In genomic region chr7:99791667-99792356, GRCh38 we compare ENCODE assay signal across 30 cellular contexts. TPM values are rescaled to one million over a fixed set of nuclear protein-coding genes. Genes with fewer than 3 reads are reported as not detected.
DNase-seq lines count a peak whose midpoint lies in the region; ATAC-seq, FAIRE-seq and TF ChIP-seq lines count a peak whose summit lies in the region.
"Had no signal": no experiment of that assay in that cellular context is flagged by ENCODE, and none has a peak within 500 bp of the region (broad histone marks: within the 10 kb centered on the region; RNA-seq: fewer than 3 reads in every experiment).

No MANE protein-coding gene starts in this region.

- TF ChIP-seq CTCF in bronchial epithelial cell (IDR thresholded peaks at IDR 0.05; ENCODE audit: insufficient read depth, low read length, severe bottlenecking) (no peak), tibial nerve (IDR thresholded peaks at IDR 0.05) (no peak)

- no peak for TF ChIP-seq EP300 in tibial nerve (IDR thresholded peaks at IDR 0.05)

- intact Hi-C loops in left colon (cut with DNase I, micrococcal nuclease), result no loop called here

- DNase-seq in HK-2 (ENCODE audit: unreplicated experiment) (peak; percentile 16), bronchial epithelial cell (ENCODE audit: low read depth) (peak; percentile 15), left colon (no peak), small intestine (peak; percentile 88), tibial nerve (ENCODE audit: low spot score in 2 of 2) (no peak), NCI-H1092 treated with DMSO at 0.1 percent for 48 hours (lab: John Stamatoyannopoulos, UW) (no peak)
- DNase-seq: activated CD4-positive, alpha-beta memory T cell treated with anti-CD3 and anti-CD28 coated beads for 36 hours; activated naive CD4-positive, alpha-beta T cell; activated T-cell treated with anti-CD3 and anti-CD28 coated beads, Interleukin-2, amount 50 U/mL, for 72 hours; H7; lower lobe of right lung; MM.1S; NCI-H2029; NCI-H2227 treated with DMSO at 0.1 percent for 48 hours; NCI-H69; nephron progenitor cell; SIG-M5; stimulated activated naive B cell treated with anti-CD40 and anti-IgM and Interleukin-4, amounts not matched to agents 10 μg/mL and 1 μg/mL and 100 μg/mL, for 72 hours had no signal

- ATAC-seq in left colon (peak; percentile 33), HG02678 (IDR thresholded peaks at IDR 0.05; ENCODE audit: unreplicated experiment) (no peak)
- ATAC-seq: activated CD4-positive, CD25-positive, alpha-beta regulatory T cell treated with anti-CD3 and anti-CD28 coated beads, Interleukin-2, amount 50 U/mL, for 24 hours; activated T-cell treated with anti-CD3 and anti-CD28 coated beads, Interleukin-2, amount 50 U/mL, for 72 hours; lower lobe of right lung; stimulated activated naive B cell treated with anti-CD40 and anti-IgM and Interleukin-4, amounts not matched to agents 10 μg/mL and 1 μg/mL and 100 μg/mL, for 72 hours had no signal

- H3K27me3 ChIP-seq in bronchial epithelial cell (ENCODE audit: control insufficient read depth, insufficient read depth, low read length), result no peaks in the 10 kb centered on the region
- no peaks in the 10 kb centered on the region for H3K27me3 ChIP-seq in small intestine (ENCODE audit: control insufficient read depth in 2 of 2, insufficient read depth in 2 of 2, low read length in 2 of 2)
- no peaks in the 10 kb centered on the region for H3K27me3 ChIP-seq in tibial nerve
- H3K27me3 ChIP-seq: BLaER1 treated with 17β-estradiol and CSF1 and Interleukin-3, amounts not matched to agents 10 nM and 100 nM; brain microvascular endothelial cell had no signal

- H3K27ac ChIP-seq in small intestine (ENCODE audit: low read depth in 1 of 2, low read length in 1 of 2) (peak overlapping the region; percentile 3 to 58), tibial nerve (no peak overlapping the region)
- H3K27ac ChIP-seq: BLaER1 treated with 17β-estradiol and CSF1 and Interleukin-3, amounts not matched to agents 10 nM and 100 nM; brain microvascular endothelial cell; KMS-11; lower lobe of right lung; thoracic aorta had no signal

- 12 to 51% (median 36%) methylated on average over 5 of the region's 5 CpGs for WGBS in small intestine, 3 donors
- 40 to 52% methylated on average over 5 of the region's 5 CpGs for WGBS in tibial nerve, 2 donors

- FAIRE-seq in bronchial epithelial cell (lab: Jason Lieb, UNC), result no peak
- no peak for FAIRE-seq in small intestine (lab: Jason Lieb, UNC)
- FAIRE-seq: GM12892 had no signal

- H3K4me1 ChIP-seq in small intestine (ENCODE audit: control insufficient read depth in 2 of 2, insufficient read depth in 1 of 2, low read depth in 1 of 2, low read length in 1 of 2), result peaks cover 7 to 11% of the 10 kb centered on the region in 2 donors
- H3K4me1 ChIP-seq in tibial nerve, result no peaks in the 10 kb centered on the region
- H3K4me1 ChIP-seq: BLaER1 treated with 17β-estradiol and CSF1 and Interleukin-3, amounts not matched to agents 10 nM and 100 nM; lower lobe of right lung had no signal

- H3K9me3 ChIP-seq in small intestine (ENCODE audit: control insufficient read depth, low read depth) (no peaks in the 10 kb centered on the region), tibial nerve (no peaks in the 10 kb centered on the region)
- H3K9me3 ChIP-seq: lower lobe of right lung, thoracic aorta had no signal

- H3K36me3 ChIP-seq in bronchial epithelial cell (ENCODE audit: control insufficient read depth, insufficient read depth, low read length) (no peaks in the 10 kb centered on the region), small intestine (ENCODE audit: control insufficient read depth in 2 of 2, insufficient read depth in 2 of 2, low read length in 2 of 2) (no peaks in the 10 kb centered on the region), tibial nerve (no peaks in the 10 kb centered on the region)
- H3K36me3 ChIP-seq: BLaER1 treated with 17β-estradiol and CSF1 and Interleukin-3, amounts not matched to agents 10 nM and 100 nM; brain microvascular endothelial cell; lower lobe of right lung; thoracic aorta had no signal

- TF ChIP-seq POLR2A in tibial nerve (IDR thresholded peaks at IDR 0.05), result no peak

- H3K4me3 ChIP-seq in bronchial epithelial cell (ENCODE audit: low read depth, low read length) (no peak overlapping the region), small intestine (ENCODE audit: low read depth in 1 of 2, low read length in 2 of 2) (no peak overlapping the region), tibial nerve (no peak overlapping the region)
- H3K4me3 ChIP-seq: BLaER1 treated with 17β-estradiol and CSF1 and Interleukin-3, amounts not matched to agents 10 nM and 100 nM; lower lobe of right lung; thoracic aorta had no signal

RNA-seq across cellular contexts. Expression of gene CYP3A4, which starts 7.8 kb away (rescaled TPM):
- total RNA-seq in bronchial epithelial cell, result 0.26 TPM in 1 of 2 replicates, not detected in the other
- 10 to 100 TPM in 1 of 2 donors, 1 to 10 TPM in 1; 4.9 to 12.9 TPM for total RNA-seq in left colon
- polyA plus RNA-seq in small intestine, result 100 to 1,000 TPM in 2 of 3 donors, 10 to 100 TPM in 1; 13.6 to 310 (median 181) TPM
- total RNA-seq in tibial nerve, result 1 to 10 TPM in 1 of 4 donors, under 1 TPM in 1, not detected in 2; 0.22 to 1.5 TPM
- total RNA-seq: activated CD4-positive, alpha-beta memory T cell treated with anti-CD3 and anti-CD28 coated beads for 36 hours; activated T-cell treated with anti-CD3 and anti-CD28 coated beads, Interleukin-2, amount 50 U/mL, for 72 hours; chondrocyte; G401; glomerular endothelial cell; H7; lower lobe of right lung; osteoblast; T-helper 2 cell treated with Interferon-gamma antibody and Interleukin-4, amounts not matched to agents 100 ng/mL and 5 ng/mL, for 36 hours; thoracic aorta had no signal

RNA-seq across cellular contexts. Expression of gene CYP3A43, which starts 36.0 kb away (rescaled TPM):
- not detected in 2 replicates for total RNA-seq in bronchial epithelial cell
- total RNA-seq in left colon, result not detected
- not detected for polyA plus RNA-seq in small intestine
- not detected for total RNA-seq in tibial nerve
- total RNA-seq: activated CD4-positive, alpha-beta memory T cell treated with anti-CD3 and anti-CD28 coated beads for 36 hours; chondrocyte; G401; glomerular endothelial cell; H7; lower lobe of right lung; osteoblast; T-helper 2 cell treated with Interferon-gamma antibody and Interleukin-4, amounts not matched to agents 100 ng/mL and 5 ng/mL, for 36 hours had no signal

RNA-seq across cellular contexts. Expression of gene CYP3A7, which starts 56.8 kb away (rescaled TPM):
- total RNA-seq in bronchial epithelial cell (not detected in 2 replicates), left colon (under 1 TPM; 0.34 to 0.39 TPM), tibial nerve (under 1 TPM in 1 of 4 donors, not detected in 3; 0.22 TPM)
- 1 to 10 TPM in 2 of 3 donors, under 1 TPM in 1; 0.45 to 2.9 (median 1.4) TPM for polyA plus RNA-seq in small intestine
- total RNA-seq: activated CD4-positive, alpha-beta memory T cell treated with anti-CD3 and anti-CD28 coated beads for 36 hours; activated T-cell treated with anti-CD3 and anti-CD28 coated beads, Interleukin-2, amount 50 U/mL, for 72 hours; chondrocyte; G401; glomerular endothelial cell; H7; osteoblast; T-helper 2 cell treated with Interferon-gamma antibody and Interleukin-4, amounts not matched to agents 100 ng/mL and 5 ng/mL, for 36 hours; thoracic aorta had no signal

Comparison
In these comparisons a context has a peak if more than half of its experiments do, and no peak if none do; other contexts are left out.
1. DNase-seq: peak in HK-2 (single experiment), bronchial epithelial cell (single experiment) and small intestine (single experiment); none in left colon (0 of 2), tibial nerve (0 of 2) and NCI-H1092 treated with DMSO at 0.1 percent for 48 hours (single experiment).
2. H3K27ac ChIP-seq: peak in small intestine (2 of 2); none in tibial nerve (0 of 4).